ENCODE assay signal across 27 cellular contexts in the genomic region with DNA sequence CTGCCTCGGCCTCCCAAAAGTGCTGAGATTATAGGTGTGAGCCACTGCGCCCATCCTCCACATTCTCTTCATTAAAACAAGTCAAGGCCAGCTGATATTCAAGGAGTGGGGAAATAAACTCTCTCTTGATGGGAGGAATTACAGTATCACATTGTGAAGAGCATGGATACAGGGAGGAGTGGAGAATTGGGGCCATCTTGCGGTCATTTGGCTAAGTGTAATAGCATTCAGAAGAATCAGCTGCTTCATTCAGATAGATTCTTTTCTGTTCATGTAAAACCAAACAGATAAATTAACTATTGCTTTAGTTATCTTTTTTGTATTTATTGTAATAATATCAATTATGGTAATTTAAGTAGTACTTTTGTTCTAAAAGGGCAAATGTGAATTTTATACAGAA.
DNase-seq lines count a peak whose midpoint lies in the region; ATAC-seq and TF ChIP-seq lines count a peak whose summit lies in the region.
"Had no signal": no experiment of that assay in that cellular context is flagged by ENCODE, and none has a peak within 500 bp of the region (broad histone marks: within the 10 kb centered on the region; RNA-seq: fewer than 3 reads in every experiment).

No MANE protein-coding gene starts in this region.

- no peak overlapping the region for H2BK20ac ChIP-seq in H9 (ENCODE audit: low read depth, low read length, poor library complexity, severe bottlenecking)

- no peak overlapping the region for H3K4ac ChIP-seq in H9 (ENCODE audit: low read depth, low read length)

- H3K27ac Mint-ChIP-seq in H9, result no peak overlapping the region; a peak in 1 of 7 replicates
- H3K27ac Mint-ChIP-seq: activated naive CD8-positive, alpha-beta T cell treated with anti-CD3 and anti-CD28 coated beads, Interleukin-2, amount 10 ng/mL, durations not matched to agents 7 days and 5 days; activated T-helper 1 cell treated with anti-CD3 and anti-CD28 coated beads, Interleukin-12 subunit alpha, Interleukin-12 subunit beta, Interleukin-2, Interleukin-4 antibody, amounts not matched to agents 30 ng/mL and 10 ng/mL and 1 ng/mL, durations not matched to agents 14 hours and 24 hours and 36 hours; stimulated activated naive B cell treated with anti-CD40 and anti-IgM and Interleukin-4, amounts not matched to agents 10 μg/mL and 1 μg/mL and 100 μg/mL, for 72 hours had no signal

- WGBS in H9 (ENCODE audit: extremely low coverage, insufficient read length, low lambda C conversion rate), result no CpG with 5 or more reads among the region's 3 CpGs

- no peak overlapping the region for H2BK5ac ChIP-seq in H9 (ENCODE audit: insufficient read length, low read length)

- H3K79me1 ChIP-seq in H9 (ENCODE audit: insufficient read depth, low read depth, low read length, poor library complexity, severe bottlenecking), result no peaks in the 10 kb centered on the region

- H3K23ac ChIP-seq in H9 (ENCODE audit: insufficient read length, low read depth, low read length), result no peak overlapping the region

- no peak overlapping the region for H3K27ac ChIP-seq in H9 (ENCODE audit: insufficient read length, low read depth, low read length)
- no peak overlapping the region for H3K27ac ChIP-seq in brain microvascular endothelial cell
- H3K27ac ChIP-seq in upper lobe of right lung, result no peak overlapping the region
- H3K27ac ChIP-seq: body of pancreas, coronary artery, neutrophil, PC-9 had no signal

- H3K9ac ChIP-seq in H9 (ENCODE audit: extremely low read depth, insufficient read length, low read length), result no peak overlapping the region

- no peak overlapping the region for H3K56ac ChIP-seq in H9 (ENCODE audit: insufficient read length, low read depth, low read length)

- no peaks in the 10 kb centered on the region for H3K27me3 Mint-ChIP-seq in H9 (ENCODE audit: low read depth)
- H3K27me3 Mint-ChIP-seq: activated naive CD8-positive, alpha-beta T cell treated with anti-CD3 and anti-CD28 coated beads, Interleukin-2, amount 10 ng/mL, durations not matched to agents 7 days and 5 days; stimulated activated naive B cell treated with anti-CD40 and anti-IgM and Interleukin-4, amounts not matched to agents 10 μg/mL and 1 μg/mL and 100 μg/mL, for 72 hours; T-cell had no signal

- in situ Hi-C loops in brain microvascular endothelial cell (cut with HindIII; ENCODE audit: low pct_ligation_motif_present, low sequenced_read_pairs), result no loop called here

- peaks cover 6% of the 10 kb centered on the region in 2 experiments for H3K4me1 Mint-ChIP-seq in H9

- H3K27me3 ChIP-seq in H9 (ENCODE audit: insufficient read depth, low read length) (no peaks in the 10 kb centered on the region), brain microvascular endothelial cell (replicated peaks) (no peaks in the 10 kb centered on the region), upper lobe of right lung (no peaks in the 10 kb centered on the region)
- H3K27me3 ChIP-seq: body of pancreas, neutrophil had no signal

- no peak overlapping the region for H4K8ac ChIP-seq in H9 (replicated peaks; ENCODE audit: insufficient read length, low read depth, low read length)

- no peaks in the 10 kb centered on the region for H3K9me3 Mint-ChIP-seq in H9
- H3K9me3 Mint-ChIP-seq: activated naive CD8-positive, alpha-beta T cell treated with anti-CD3 and anti-CD28 coated beads, Interleukin-2, amount 10 ng/mL, durations not matched to agents 7 days and 5 days; activated T-helper 1 cell treated with anti-CD3 and anti-CD28 coated beads, Interleukin-12 subunit alpha, Interleukin-12 subunit beta, Interleukin-2, Interleukin-4 antibody, amounts not matched to agents 30 ng/mL and 10 ng/mL and 1 ng/mL, durations not matched to agents 14 hours and 24 hours and 36 hours; T-cell had no signal

- no peak overlapping the region for H3K14ac ChIP-seq in H9 (ENCODE audit: insufficient read depth, low read length)

- H2BK12ac ChIP-seq in H9 (ENCODE audit: insufficient read length, low read depth, low read length), result no peak overlapping the region

- no peak overlapping the region for H2BK120ac ChIP-seq in H9 (ENCODE audit: low read depth, low read length, poor library complexity, severe bottlenecking)

- H2AFZ ChIP-seq in H9 (ENCODE audit: low read length), result no peak overlapping the region
- H2AFZ ChIP-seq: PC-9 had no signal

- no peak overlapping the region for H3K4me2 ChIP-seq in H9 (ENCODE audit: insufficient read depth, insufficient read length, low read length)
- H3K4me2 ChIP-seq: PC-9 had no signal

- H3K4me3 Mint-ChIP-seq in H9, result no peak overlapping the region
- H3K4me3 Mint-ChIP-seq: activated naive CD8-positive, alpha-beta T cell treated with anti-CD3 and anti-CD28 coated beads, Interleukin-2, amount 10 ng/mL, durations not matched to agents 7 days and 5 days; activated T-helper 1 cell treated with anti-CD3 and anti-CD28 coated beads, Interleukin-12 subunit alpha, Interleukin-12 subunit beta, Interleukin-2, Interleukin-4 antibody, amounts not matched to agents 30 ng/mL and 10 ng/mL and 1 ng/mL, durations not matched to agents 14 hours and 24 hours and 36 hours; stimulated activated naive B cell treated with anti-CD40 and anti-IgM and Interleukin-4, amounts not matched to agents 10 μg/mL and 1 μg/mL and 100 μg/mL, for 72 hours; T-cell had no signal

- no peaks in the 10 kb centered on the region for H3K9me3 ChIP-seq in H9 (ENCODE audit: control insufficient read depth, low read depth, low read length)
- H3K9me3 ChIP-seq in upper lobe of right lung, result no peaks in the 10 kb centered on the region
- H3K9me3 ChIP-seq: body of pancreas, neutrophil had no signal

- no peaks in the 10 kb centered on the region for H3K23me2 ChIP-seq in H9 (ENCODE audit: insufficient read length, low read depth, low read length, poor library complexity, severe bottlenecking)

- H4K20me1 ChIP-seq in H9 (ENCODE audit: control insufficient read depth, insufficient read depth, insufficient read length), result no peaks in the 10 kb centered on the region

- H3K79me2 ChIP-seq in H9 (ENCODE audit: insufficient read depth, low read length), result 0 out of 2 replicates have a peak, but pooled peaks cover 2% of the 10 kb centered on the region

- no peak overlapping the region for H3K18ac ChIP-seq in H9 (ENCODE audit: insufficient read length, low read depth, low read length)

- H3K36me3 ChIP-seq in brain microvascular endothelial cell (replicated peaks) (no peaks in the 10 kb centered on the region), upper lobe of right lung (peaks cover 18% of the 10 kb centered on the region)

- DNase-seq in H9 (no peak), brain microvascular endothelial cell (no peak), head of caudate nucleus (peak in 23 of 42 donors; percentile 7 to 79 (median 45)), superior temporal gyrus (ENCODE audit: extremely low spot score) (peak; percentile 78), AG08396 (ENCODE audit: low spot score) (no peak), upper lobe of right lung (no peak), KG1 (lab: John Stamatoyannopoulos, UW) (no peak), DMS153 treated with DMSO at 0.1 percent for 48 hours (lab: John Stamatoyannopoulos, UW; ENCODE audit: unreplicated experiment) (no peak)
- DNase-seq: activated CD4-positive, alpha-beta T cell treated with anti-CD3 and anti-CD28 coated beads for 4 hours; activated naive CD8-positive, alpha-beta T cell treated with anti-CD3 and anti-CD28 coated beads, Interleukin-2, amount 10 ng/mL, durations not matched to agents 7 days and 5 days; body of pancreas; DND-41; GOT3; kidney; NCI-H1092; NCI-H1930; NCI-H2227 treated with DMSO at 0.1 percent for 48 hours; PC-9; SHP77 treated with DMSO at 0.1 percent for 48 hours; small intestine; stimulated activated CD4-positive, alpha-beta T cell treated with anti-CD3 and anti-CD28 coated beads, Interleukin-2, amount 100 ng/mL, for 24 hours; stimulated activated naive B cell treated with anti-CD40 and anti-IgM and Interleukin-4, amounts not matched to agents 10 μg/mL and 1 μg/mL and 100 μg/mL, for 72 hours; T-cell had no signal

- no peak for ATAC-seq in upper lobe of right lung
- ATAC-seq: body of pancreas; stimulated activated naive B cell treated with anti-CD40 and anti-IgM and Interleukin-4, amounts not matched to agents 10 μg/mL and 1 μg/mL and 100 μg/mL, for 72 hours; T-cell had no signal

- no peak overlapping the region for H2BK15ac ChIP-seq in H9 (ENCODE audit: low read depth, low read length)

- intact Hi-C loops in head of caudate nucleus (cut with DNase I), result no loop called here
- intact Hi-C loops in upper lobe of right lung (cut with DNase I), result no loop called here

- H3T11ph ChIP-seq in H9 (ENCODE audit: low read length), result no peak overlapping the region

- TF ChIP-seq CTCF in H9 (conservative IDR thresholded peaks at IDR 0.05) (peak; percentile 55), brain microvascular endothelial cell (IDR thresholded peaks at IDR 0.05; ENCODE audit: low read depth, low read length, missing control alignments) (peak; percentile 38), upper lobe of right lung (IDR thresholded peaks at IDR 0.05) (no peak)

- H4K5ac ChIP-seq in H9 (ENCODE audit: insufficient read length, low read depth, low read length), result no peak overlapping the region

- peaks cover 3 to 6% (median 4%) of the 10 kb centered on the region in 3 experiments; a peak in 4 of 7 replicates for H3K36me3 Mint-ChIP-seq in H9 (ENCODE audit: insufficient read depth in 1 of 3, low read depth in 3 of 3)

- H3K4me1 ChIP-seq in H9 (ENCODE audit: insufficient read depth, low read length) (no peaks in the 10 kb centered on the region), upper lobe of right lung (no peaks in the 10 kb centered on the region)
- H3K4me1 ChIP-seq: body of pancreas had no signal

- H3K4me3 ChIP-seq in brain microvascular endothelial cell (ENCODE audit: low read depth, low read length) (no peak overlapping the region), upper lobe of right lung (no peak overlapping the region)
- H3K4me3 ChIP-seq: body of pancreas, coronary artery, lung, PC-9 had no signal

- H2AK5ac ChIP-seq in H9 (ENCODE audit: insufficient read length, low read length), result no peak overlapping the region

- no peak overlapping the region for H4K91ac ChIP-seq in H9 (ENCODE audit: insufficient read length, low read depth, low read length)

Comparison
In these comparisons a context has a peak if more than half of its experiments do, and no peak if none do; other contexts are left out.
1. DNase-seq: peak in head of caudate nucleus (23 of 42) and superior temporal gyrus (single experiment); none in H9 (single experiment), brain microvascular endothelial cell (single experiment), AG08396 (single experiment), upper lobe of right lung (single experiment), KG1 (single experiment) and DMS153 treated with DMSO at 0.1 percent for 48 hours (single experiment).